In the genomic region with DNA sequence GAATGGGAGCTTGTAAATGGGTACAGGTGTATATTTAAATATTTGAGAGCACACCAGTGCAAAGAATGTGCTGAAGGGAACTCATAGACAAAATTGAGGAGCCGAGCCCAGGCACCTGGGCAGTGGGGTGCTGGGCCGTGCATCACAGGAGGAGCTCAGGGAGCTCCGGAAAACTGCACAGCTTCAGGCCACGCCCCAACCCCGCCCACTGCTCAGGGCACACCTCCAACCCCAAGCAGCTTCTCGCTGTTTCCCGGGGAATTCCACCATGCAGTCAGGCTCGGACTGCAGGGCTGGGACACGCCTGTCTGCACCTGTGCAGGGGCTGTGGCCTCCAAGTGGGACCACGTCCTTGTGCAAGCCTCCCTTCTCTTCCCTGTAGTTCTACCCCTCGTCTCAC, we compare ENCODE assay signal across 8 cellular contexts.
DNase-seq lines count a peak whose midpoint lies in the region; ATAC-seq and TF ChIP-seq lines count a peak whose summit lies in the region.
"Had no signal": no experiment of that assay in that cellular context is flagged by ENCODE, and none has a peak within 500 bp of the region (broad histone marks: within the 10 kb centered on the region; RNA-seq: fewer than 3 reads in every experiment).

No MANE protein-coding gene starts in this region.

- peaks cover 56% of the 10 kb centered on the region for H3K36me3 ChIP-seq in NT2/D1 (ENCODE audit: insufficient read depth, insufficient read length, low read length)

- peaks cover 4% of the 10 kb centered on the region for H3K4me1 ChIP-seq in NT2/D1 (ENCODE audit: insufficient read depth, insufficient read length)

- H3K4me3 ChIP-seq in GM12865 (ENCODE audit: low read depth, low read length): no peak overlapping the region
- no peak overlapping the region for H3K4me3 ChIP-seq in NT2/D1 (ENCODE audit: insufficient read length, low read depth)

- peak; percentile 45 for DNase-seq in GM12865 (ENCODE audit: low read depth)
- peak; percentile 46 for DNase-seq in NT2/D1 (ENCODE audit: low read depth, low spot score)
- peak; percentile 46 for DNase-seq in glutamatergic neuron
- DNase-seq in renal cortical epithelial cell (ENCODE audit: low read depth): peak; percentile 52
- no peak for DNase-seq in RPMI8226
- no peak for DNase-seq in NCI-H510A treated with DMSO at 0.1 percent for 48 hours (lab: John Stamatoyannopoulos, UW)
- DNase-seq: cortex of kidney had no signal

- H3K9me3 Mint-ChIP-seq in glutamatergic neuron (ENCODE audit: unreplicated experiment): peaks cover 19% of the 10 kb centered on the region

- H3K27ac Mint-ChIP-seq in glutamatergic neuron (ENCODE audit: unreplicated experiment): peak overlapping the region; percentile 66

- peaks cover 9% of the 10 kb centered on the region for H3K36me3 Mint-ChIP-seq in glutamatergic neuron (ENCODE audit: unreplicated experiment)

- no peak for ATAC-seq in GM21529 (IDR thresholded peaks at IDR 0.05; ENCODE audit: unreplicated experiment)

- H3K9me3 ChIP-seq in NT2/D1 (ENCODE audit: insufficient read depth, low read length): no peaks in the 10 kb centered on the region

- H3K4me1 Mint-ChIP-seq in glutamatergic neuron (ENCODE audit: low read depth, unreplicated experiment): peaks cover 6% of the 10 kb centered on the region

- no peak overlapping the region for H3K9ac ChIP-seq in NT2/D1 (ENCODE audit: insufficient read length, low read depth)

- H3K27me3 Mint-ChIP-seq in glutamatergic neuron (ENCODE audit: unreplicated experiment): peaks cover 10% of the 10 kb centered on the region

- no peaks in the 10 kb centered on the region for H3K27me3 ChIP-seq in NT2/D1 (ENCODE audit: insufficient read depth, insufficient read length)

- H3K4me3 Mint-ChIP-seq in glutamatergic neuron (ENCODE audit: unreplicated experiment): no peak overlapping the region

- TF ChIP-seq CTCF in GM12865 (IDR thresholded peaks at IDR 0.05; ENCODE audit: insufficient read depth, low read depth, low read length, missing control alignments) (no peak), glutamatergic neuron (IDR thresholded peaks at IDR 0.05; ENCODE audit: partially characterized antibody, unreplicated experiment) (no peak)

Comparison
In these comparisons a context has a peak if more than half of its experiments do, and no peak if none do; other contexts are left out.
1. DNase-seq: peak in GM12865 (single experiment), NT2/D1 (single experiment), glutamatergic neuron (single experiment) and renal cortical epithelial cell (single experiment); none in RPMI8226 (single experiment) and NCI-H510A treated with DMSO at 0.1 percent for 48 hours (single experiment).